ENCODE assay signal across 10 cellular contexts in genomic region chr5:1005904-1006655, GRCh38. TPM values are rescaled to one million over a fixed set of nuclear protein-coding genes. Genes with fewer than 3 reads are reported as not detected.
DNase-seq lines count a peak whose midpoint lies in the region; ATAC-seq and TF ChIP-seq lines count a peak whose summit lies in the region.
"Had no signal": no experiment of that assay in that cellular context is flagged by ENCODE, and none has a peak within 500 bp of the region (broad histone marks: within the 10 kb centered on the region; RNA-seq: fewer than 3 reads in every experiment).

No MANE protein-coding gene starts in this region.

- intact Hi-C loops in ascending aorta (cut with DNase I) (no loop called here), aorta (cut with DNase I) (no loop called here)
- intact Hi-C loops in naive thymus-derived CD4-positive, alpha-beta T cell (cut with micrococcal nuclease) = loop anchor here (2.0 to 5.0 kb wide), 2 partner anchors 44 to 135 kb away; no protein-coding TSS in a partner anchor

- H3K4me1 ChIP-seq in ascending aorta = peaks cover 5 to 8% of the 10 kb centered on the region in 2 donors
- peaks cover 6 to 35% of the 10 kb centered on the region in 2 donors for H3K4me1 ChIP-seq in naive thymus-derived CD4-positive, alpha-beta T cell (ENCODE audit: control insufficient read depth in 2 of 2, insufficient read depth in 2 of 2, low read length in 2 of 2)
- no peaks in the 10 kb centered on the region for H3K4me1 ChIP-seq in aorta (ENCODE audit: control insufficient read depth in 1 of 2, insufficient read depth in 2 of 2, low read length in 2 of 2)

- CTCF ChIA-PET in naive thymus-derived CD4-positive, alpha-beta T cell (lab: Charles Lee) = interaction anchor here (1.0 kb wide), 1 partner anchor 10 kb away, joined by 3 read pairs; no protein-coding TSS in a partner anchor

- POLR2A ChIA-PET in naive thymus-derived CD4-positive, alpha-beta T cell (lab: Charles Lee) = interaction anchor here (1.1 kb wide), 1 partner anchor 23 kb away, joined by 3 read pairs; no protein-coding TSS in a partner anchor

- TF ChIP-seq CTCF in ascending aorta (IDR thresholded peaks at IDR 0.05) = no peak

- DNase-seq in stimulated activated CD4-positive, alpha-beta T cell treated with anti-CD3 and anti-CD28 coated beads, Interleukin-15, amount 100 ng/mL, for 24 hours = peak; percentile 1
- no peak for DNase-seq in stimulated activated CD4-positive, alpha-beta T cell treated with anti-CD3 and anti-CD28 coated beads, Interleukin-1b, Interleukin-23, amount 100 ng/mL, for 48 hours
- DNase-seq in ascending aorta (ENCODE audit: low spot score in 2 of 2) = peak; percentile 4 to 49
- DNase-seq in naive thymus-derived CD4-positive, alpha-beta T cell = peak in 1 of 9 donors; percentile 20
- peak; percentile 40 to 68 for DNase-seq in aorta
- DNase-seq in C1 segment of cervical spinal cord (lab: John Stamatoyannopoulos, UW) = no peak
- DNase-seq in activated gamma-delta T cell (lab: John Stamatoyannopoulos, UW) = no peak
- DNase-seq in NCI-H2029 treated with DMSO at 0.1 percent for 48 hours (lab: John Stamatoyannopoulos, UW) = no peak
- DNase-seq: NCI-H1048 had no signal

- peaks cover 12 to 44% (median 29%) of the 10 kb centered on the region in 7 donors for H3K4me1 Mint-ChIP-seq in naive thymus-derived CD4-positive, alpha-beta T cell

- no peak for ATAC-seq in naive thymus-derived CD4-positive, alpha-beta T cell
- ATAC-seq in aorta (ENCODE audit: low FRiP score) = no peak

- peak overlapping the region; percentile 32 to 82 (median 71) for H3K4me3 Mint-ChIP-seq in naive thymus-derived CD4-positive, alpha-beta T cell

- WGBS in aorta, 2 donors = 96% methylated on average over 13 of the region's 13 CpGs

- H3K9me3 ChIP-seq in ascending aorta (no peaks in the 10 kb centered on the region), aorta (ENCODE audit: control insufficient read depth, low read length) (no peaks in the 10 kb centered on the region)
- no peaks in the 10 kb centered on the region for H3K9me3 ChIP-seq in naive thymus-derived CD4-positive, alpha-beta T cell (ENCODE audit: control insufficient read depth in 2 of 3, low read length in 3 of 3)

- H3K27ac Mint-ChIP-seq in naive thymus-derived CD4-positive, alpha-beta T cell = no peak overlapping the region
- H3K27ac Mint-ChIP-seq: dendritic cell treated with granulocyte-macrophage colony-stimulating factor and Interleukin-4, amounts not matched to agents 40 ng/mL and 50 ng/mL, for 4 days had no signal

- H3K36me3 Mint-ChIP-seq in naive thymus-derived CD4-positive, alpha-beta T cell = no peaks in the 10 kb centered on the region

- H3K27me3 ChIP-seq in ascending aorta (peaks cover 24% of the 10 kb centered on the region), aorta (ENCODE audit: control insufficient read depth in 1 of 2, insufficient read depth in 2 of 2, low read length in 1 of 2) (no peaks in the 10 kb centered on the region)
- peaks cover 0 to 10% of the 10 kb centered on the region in 2 donors for H3K27me3 ChIP-seq in naive thymus-derived CD4-positive, alpha-beta T cell (ENCODE audit: control insufficient read depth in 2 of 2, insufficient read depth in 2 of 2, low read length in 2 of 2)

- no peaks in the 10 kb centered on the region for H3K36me3 ChIP-seq in ascending aorta
- no peaks in the 10 kb centered on the region for H3K36me3 ChIP-seq in naive thymus-derived CD4-positive, alpha-beta T cell (ENCODE audit: control insufficient read depth in 2 of 3, insufficient read depth in 3 of 3, low read length in 3 of 3)
- no peaks in the 10 kb centered on the region for H3K36me3 ChIP-seq in aorta (ENCODE audit: control insufficient read depth in 1 of 2, insufficient read depth in 2 of 2, low read length in 1 of 2)

- H3K4me3 ChIP-seq in ascending aorta = no peak overlapping the region
- H3K4me3 ChIP-seq in naive thymus-derived CD4-positive, alpha-beta T cell (ENCODE audit: low read length) = no peak overlapping the region
- no peak overlapping the region for H3K4me3 ChIP-seq in aorta (ENCODE audit: low read length in 2 of 2)

- no peak overlapping the region for H3K27ac ChIP-seq in ascending aorta
- H3K27ac ChIP-seq in naive thymus-derived CD4-positive, alpha-beta T cell (ENCODE audit: low read depth, low read length) = no peak overlapping the region
- H3K27ac ChIP-seq in aorta (ENCODE audit: low read depth in 1 of 2, low read length in 2 of 2) = no peak overlapping the region

- H3K27me3 Mint-ChIP-seq in naive thymus-derived CD4-positive, alpha-beta T cell = peaks cover 26 to 61% (median 31%) of the 10 kb centered on the region in 5 donors

- no peaks in the 10 kb centered on the region for H3K9me3 Mint-ChIP-seq in naive thymus-derived CD4-positive, alpha-beta T cell
- H3K9me3 Mint-ChIP-seq: dendritic cell treated with granulocyte-macrophage colony-stimulating factor and Interleukin-4, amounts not matched to agents 40 ng/mL and 50 ng/mL, for 4 days had no signal

RNA-seq across cellular contexts. Expression of gene NKD2, which starts 2.5 kb away (rescaled TPM):
- total RNA-seq in ascending aorta = 6.5 TPM
- total RNA-seq in naive thymus-derived CD4-positive, alpha-beta T cell = 1 to 10 TPM in 1 of 5 experiments, not detected in 4; 4.8 TPM
- polyA plus RNA-seq in naive thymus-derived CD4-positive, alpha-beta T cell = not detected
- 1 to 10 TPM; 2.8 to 6.8 TPM for total RNA-seq in aorta
- under 1 TPM in 1 of 2 donors, not detected in 1; 0.10 TPM for polyA plus RNA-seq in aorta

Comparison
In these comparisons a context has a peak if more than half of its experiments do, and no peak if none do; other contexts are left out.
1. DNase-seq: peak in stimulated activated CD4-positive, alpha-beta T cell treated with anti-CD3 and anti-CD28 coated beads, Interleukin-15, amount 100 ng/mL, for 24 hours (single experiment), ascending aorta (2 of 2) and aorta (2 of 2); none in stimulated activated CD4-positive, alpha-beta T cell treated with anti-CD3 and anti-CD28 coated beads, Interleukin-1b, Interleukin-23, amount 100 ng/mL, for 48 hours (single experiment), C1 segment of cervical spinal cord (0 of 14), activated gamma-delta T cell (single experiment) and NCI-H2029 treated with DMSO at 0.1 percent for 48 hours (single experiment).
2. intact Hi-C loops: an anchor here in naive thymus-derived CD4-positive, alpha-beta T cell (2.0 to 5.0 kb wide); none called in ascending aorta and aorta.